Comparison of ENCODE assay signal across 14 cellular contexts in the genomic region with DNA sequence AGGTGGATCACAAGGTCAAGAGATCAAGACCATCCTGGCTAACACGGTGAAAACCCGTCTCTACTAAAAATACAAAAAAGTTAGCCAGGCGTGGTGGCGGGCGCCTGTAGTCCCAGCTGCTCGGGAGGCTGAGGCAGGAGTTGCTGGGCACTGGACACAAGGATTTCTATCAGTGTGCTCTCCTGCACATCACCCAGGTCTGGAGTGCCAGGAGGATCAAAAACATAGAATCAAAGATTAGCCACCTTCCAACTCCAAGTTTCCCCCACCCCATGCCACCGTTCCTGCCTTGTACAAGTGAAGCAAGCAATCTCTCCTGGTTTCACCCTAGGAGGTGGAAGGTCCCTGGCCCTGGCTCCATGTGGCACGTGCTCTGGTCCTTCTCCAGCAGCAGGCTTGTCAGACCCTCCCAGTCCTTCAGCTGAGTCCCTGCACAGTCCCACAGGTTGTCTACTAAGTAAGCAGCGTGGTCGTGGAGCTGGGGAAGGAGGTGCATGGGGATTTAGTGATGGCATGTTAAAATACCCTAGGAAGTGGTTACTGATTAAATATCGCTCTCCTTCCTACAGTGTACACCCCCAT. TPM values are rescaled to one million over a fixed set of nuclear protein-coding genes. Genes with fewer than 3 reads are reported as not detected.
DNase-seq lines count a peak whose midpoint lies in the region; ATAC-seq, FAIRE-seq and TF ChIP-seq lines count a peak whose summit lies in the region.
"Not testable (repeated sequence)": the region's sequence is repeated elsewhere in the genome, so short reads cannot be mapped to it uniquely, and the experiment has no call there.
"Had no signal": no experiment of that assay in that cellular context is flagged by ENCODE, and none has a peak within 500 bp of the region (broad histone marks: within the 10 kb centered on the region; RNA-seq: fewer than 3 reads in every experiment).

No MANE protein-coding gene starts in this region.

- not testable (repeated sequence) for H2BK120ac ChIP-seq in IMR-90 (ENCODE audit: low read depth, low read length)

- SMC1A ChIA-PET in GM12878 (lab: Charles Lee; ENCODE audit: uncharacterized antibody, unreplicated experiment) = not testable (repeated sequence)

- H3K9me2 ChIP-seq in PC-9 (ENCODE audit: insufficient read depth) = not testable (repeated sequence)

- H4K91ac ChIP-seq in IMR-90 (ENCODE audit: insufficient read depth, low read depth, low read length) = not testable (repeated sequence)

- not testable (repeated sequence) for H3K27me3 Mint-ChIP-seq in Caco-2 (ENCODE audit: insufficient read depth, unreplicated experiment)

- not testable (repeated sequence) for H3K56ac ChIP-seq in IMR-90 (ENCODE audit: extremely low read depth, insufficient read depth, low read length)

- FAIRE-seq in GM12878 (lab: Jason Lieb, UNC) = not testable (repeated sequence)

- not testable (repeated sequence) for DNase-seq in Caco-2; IMR-90; PC-9; GM12878 (ENCODE audit: low read depth, low spot score); mammary epithelial cell; left lobe of liver (ENCODE audit: low spot score)

- H3K4me2 ChIP-seq in IMR-90 (ENCODE audit: low read depth, low read length); PC-9; GM12878 (ENCODE audit: control insufficient read depth, insufficient read depth); mammary epithelial cell (ENCODE audit: insufficient read depth, low read depth, low read length): not testable (repeated sequence)

- not testable (repeated sequence) for H3K23ac ChIP-seq in IMR-90 (ENCODE audit: low read depth, low read length)

- POLR2A ChIA-PET in Caco-2 (lab: Charles Lee); IMR-90 (lab: Charles Lee; ENCODE audit: unreplicated experiment); PC-9 (lab: Charles Lee; ENCODE audit: unreplicated experiment); GM12878 (lab: Charles Lee): not testable (repeated sequence)

- not testable (repeated sequence) for H2AK5ac ChIP-seq in IMR-90 (ENCODE audit: low read depth, low read length)

- not testable (repeated sequence) for H3K4me1 ChIP-seq in Caco-2; IMR-90 (ENCODE audit: control insufficient read depth, insufficient read depth, low read length); PC-9 (replicated peaks; ENCODE audit: insufficient read depth); GM12878 (ENCODE audit: control insufficient read depth, insufficient read depth, low read length); mammary epithelial cell (ENCODE audit: insufficient read depth, low read length)

- H3K4me3 Mint-ChIP-seq in Caco-2 (ENCODE audit: unreplicated experiment) = not testable (repeated sequence)

- not testable (repeated sequence) for H3K9me1 ChIP-seq in IMR-90 (ENCODE audit: insufficient read depth, low read length)

- H3K14ac ChIP-seq in IMR-90 (replicated peaks; ENCODE audit: low read depth, low read length) = not testable (repeated sequence)

- not testable (repeated sequence) for H2BK5ac ChIP-seq in IMR-90 (ENCODE audit: low read depth, low read length, poor library complexity, severe bottlenecking)

- CTCF ChIA-PET in Caco-2 (lab: Charles Lee); IMR-90 (lab: Yijun Ruan, JAX); PC-9 (lab: Charles Lee); GM12878 (lab: Yijun Ruan, JAX); mammary epithelial cell (lab: Charles Lee; ENCODE audit: low non-redundant PET): not testable (repeated sequence)

- not testable (repeated sequence) for H3K4me3 ChIP-seq in Caco-2 (ENCODE audit: low read depth, low read length); IMR-90 (ENCODE audit: insufficient read depth, low read depth, low read length); PC-9; GM12878; mammary epithelial cell (replicated peaks in 1 of 3; ENCODE audit: insufficient read depth in 1 of 3, low read depth in 2 of 3, low read length in 3 of 3)

- H4K8ac ChIP-seq in IMR-90 (ENCODE audit: low read depth in 2 of 2, low read length in 2 of 2) = not testable (repeated sequence)

- intact Hi-C loops in Caco-2 (cut with micrococcal nuclease; ENCODE audit: unreplicated experiment); IMR-90 (cut with micrococcal nuclease); PC-9 (cut with micrococcal nuclease; ENCODE audit: unreplicated experiment); GM12878 (cut with micrococcal nuclease; ENCODE audit: unreplicated experiment); mammary epithelial cell (cut with micrococcal nuclease): not testable (repeated sequence)

- H4K5ac ChIP-seq in IMR-90 (ENCODE audit: low read depth, low read length) = not testable (repeated sequence)

- not testable (repeated sequence) for H3K9me3 ChIP-seq in Caco-2; IMR-90 (ENCODE audit: control insufficient read depth, insufficient read depth, low read length); PC-9 (ENCODE audit: insufficient read depth, low read depth); GM12878 (replicated peaks; ENCODE audit: control insufficient read depth, insufficient read depth, low read length); mammary epithelial cell (replicated peaks; ENCODE audit: insufficient read depth, low read length)

- H4K20me1 ChIP-seq in IMR-90 (ENCODE audit: insufficient read depth, low read length); PC-9 (ENCODE audit: insufficient read depth); GM12878 (ENCODE audit: control insufficient read depth, insufficient read depth); mammary epithelial cell (ENCODE audit: insufficient read depth, low read length): not testable (repeated sequence)

- ATAC-seq in IMR-90 (ENCODE audit: low read depth); GM12878: not testable (repeated sequence)
- ATAC-seq in left lobe of liver = peak; percentile 23

- not testable (repeated sequence) for H3K27ac Mint-ChIP-seq in Caco-2 (ENCODE audit: unreplicated experiment)

- not testable (repeated sequence) for H3K4ac ChIP-seq in IMR-90 (ENCODE audit: low read depth, low read length)

- H3K79me1 ChIP-seq in IMR-90 (ENCODE audit: low read depth in 1 of 2, low read length in 2 of 2) = not testable (repeated sequence)

- H2AK9ac ChIP-seq in IMR-90 (replicated peaks; ENCODE audit: low read depth, low read length, poor library complexity) = not testable (repeated sequence)

- not testable (repeated sequence) for TF ChIP-seq CTCF in Caco-2 (IDR thresholded peaks at IDR 0.05; ENCODE audit: insufficient read depth in 1 of 2, low read depth in 1 of 2, low read length in 1 of 2, severe bottlenecking in 1 of 2, unreplicated experiment in 1 of 2); IMR-90 (conservative IDR thresholded peaks at IDR 0.05; ENCODE audit: low read depth, low read length); PC-9 (conservative IDR thresholded peaks at IDR 0.05); GM12878 (IDR thresholded peaks at IDR 0.05 in 2 of 3, conservative IDR thresholded peaks at IDR 0.05 in 1 of 3; ENCODE audit: control insufficient read depth in 2 of 3, extremely low read depth in 1 of 3, insufficient read depth in 1 of 3, low read depth in 3 of 3, low read length in 3 of 3); mammary epithelial cell (conservative IDR thresholded peaks at IDR 0.05 in 1 of 2, IDR thresholded peaks at IDR 0.05 in 1 of 2; ENCODE audit: extremely low read depth in 1 of 2, insufficient read depth in 1 of 2, low read depth in 1 of 2, low read length in 2 of 2)

- H3K36me3 Mint-ChIP-seq in Caco-2 (ENCODE audit: insufficient read depth, unreplicated experiment) = not testable (repeated sequence)

- H3K9me3 Mint-ChIP-seq in Caco-2 (ENCODE audit: unreplicated experiment) = not testable (repeated sequence)

- not testable (repeated sequence) for H3K79me2 ChIP-seq in PC-9 (ENCODE audit: low read depth); GM12878 (ENCODE audit: control insufficient read depth, insufficient read depth, low read length); mammary epithelial cell (ENCODE audit: insufficient read depth, low read length)

- H3K4me1 Mint-ChIP-seq in Caco-2 (ENCODE audit: low read depth, unreplicated experiment) = not testable (repeated sequence)

- H3K27me3 ChIP-seq in Caco-2 (replicated peaks; ENCODE audit: control insufficient read depth, insufficient read depth, low read length); IMR-90 (ENCODE audit: control insufficient read depth, insufficient read depth, low read length); PC-9 (ENCODE audit: insufficient read depth, low read depth); GM12878 (replicated peaks in 1 of 2; ENCODE audit: control insufficient read depth in 2 of 2, insufficient read depth in 2 of 2, low read length in 1 of 2); mammary epithelial cell (ENCODE audit: insufficient read depth, low read length): not testable (repeated sequence)

- not testable (repeated sequence) for H3K18ac ChIP-seq in IMR-90 (ENCODE audit: low read depth, low read length)

- RAD21 ChIA-PET in GM12878 (lab: Charles Lee; ENCODE audit: unreplicated experiment) = not testable (repeated sequence)

- H3F3A ChIP-seq in PC-9 (ENCODE audit: insufficient read depth, low read depth) = not testable (repeated sequence)

- TF ChIP-seq RAD21 in IMR-90 (IDR thresholded peaks at IDR 0.05; ENCODE audit: low read length); GM12878 (IDR thresholded peaks at IDR 0.05; ENCODE audit: insufficient read depth, low read depth, low read length): not testable (repeated sequence)

- not testable (repeated sequence) for TF ChIP-seq EP300 in GM12878 (IDR thresholded peaks at IDR 0.05; ENCODE audit: borderline replicate concordance in 1 of 2, control insufficient read depth in 1 of 2, low read depth in 2 of 2, low read length in 2 of 2)

- not testable (repeated sequence) for H2BK15ac ChIP-seq in IMR-90 (ENCODE audit: low read depth, low read length)

- not testable (repeated sequence) for H2BK20ac ChIP-seq in IMR-90 (ENCODE audit: low read depth, low read length)

- H3K9ac ChIP-seq in IMR-90 (ENCODE audit: low read depth, low read length); GM12878 (ENCODE audit: control insufficient read depth, insufficient read depth, low read length); mammary epithelial cell (ENCODE audit: insufficient read depth, low read length): not testable (repeated sequence)

- no CpG with 5 or more reads among the region's 11 CpGs for WGBS in IMR-90 (ENCODE audit: extremely low coverage in 2 of 2, insufficient read length in 1 of 2), 2 experiments
- WGBS in GM12878 (ENCODE audit: insufficient coverage, insufficient replicate concordance, low lambda C conversion rate, missing lambda C conversion rate) = no CpG with 5 or more reads among the region's 11 CpGs
- no CpG with 5 or more reads among the region's 11 CpGs for WGBS in mammary epithelial cell (ENCODE audit: low coverage, missing lambda C conversion rate)

- not testable (repeated sequence) for H2AFZ ChIP-seq in IMR-90 (replicated peaks; ENCODE audit: low read length, poor library complexity); PC-9; GM12878 (ENCODE audit: control insufficient read depth, low read depth, low read length); mammary epithelial cell (ENCODE audit: low read depth, low read length)

- not testable (repeated sequence) for H3K36me3 ChIP-seq in Caco-2 (ENCODE audit: control insufficient read depth, insufficient read depth, low read length); IMR-90 (ENCODE audit: control insufficient read depth, insufficient read depth, low read length); PC-9 (ENCODE audit: low read depth); GM12878 (ENCODE audit: control insufficient read depth in 2 of 2, insufficient read depth in 2 of 2, low read length in 1 of 2); mammary epithelial cell (ENCODE audit: insufficient read depth, low read length)

- not testable (repeated sequence) for TF ChIP-seq POLR2A in IMR-90 (IDR thresholded peaks at IDR 0.05; ENCODE audit: low read depth, low read length); GM12878 (IDR thresholded peaks at IDR 0.05; ENCODE audit: low read depth, low read length)

- dilution Hi-C loops in IMR-90 (cut with HindIII; ENCODE audit: low sequenced_read_pairs, unreplicated experiment); mammary epithelial cell (cut with HindIII; ENCODE audit: low sequenced_read_pairs): not testable (repeated sequence)

- not testable (repeated sequence) for H3K27ac ChIP-seq in IMR-90 (ENCODE audit: insufficient read depth, low read length); PC-9; GM12878 (ENCODE audit: control insufficient read depth, insufficient read depth); mammary epithelial cell (ENCODE audit: insufficient read depth, low read depth, low read length)

- BruUV-seq in Caco-2 (replicated peaks; lab: Mats Ljungman, UMichigan) (TSS peak; percentile 4), IMR-90 (replicated peaks; lab: Mats Ljungman, UMichigan) (TSS peak; percentile 28), PC-9 (replicated peaks; lab: Mats Ljungman, UMichigan) (TSS peak; percentile 1), GM12878 (replicated peaks; lab: Mats Ljungman, UMichigan) (TSS peak; percentile 73), mammary epithelial cell (replicated peaks; lab: Mats Ljungman, UMichigan) (TSS peak; percentile 6)

- in situ Hi-C loops in IMR-90 (cut with MboI; ENCODE audit: low sequenced_read_pairs); GM12878 (cut with MboI); mammary epithelial cell (cut with MboI; ENCODE audit: low sequenced_read_pairs in 2 of 2): not testable (repeated sequence)

RNA-seq across cellular contexts. Expression of a gene that starts 28.7 kb away (rescaled TPM):
- total RNA-seq in Caco-2 (2022) = 0.39 TPM in 1 of 2 replicates, not detected in the other
- not detected in 2 replicates for total RNA-seq in IMR-90 (2012; rRNA removed)
- 0.11 and 0.17 TPM in 2 replicates for polyA plus RNA-seq in IMR-90 (2012; rRNA removed)
- 0.03 and 0.04 TPM in 2 replicates for polyA plus RNA-seq in IMR-90 (2012; cell fraction: cytosol; rRNA removed)
- polyA plus RNA-seq in IMR-90 (2012; cell fraction: nucleus; rRNA removed; ENCODE audit: low replicate concordance) = 0.52 and 0.57 TPM in 2 replicates
- 1.2 and 2.6 TPM in 2 replicates for total RNA-seq in PC-9 (2021)
- total RNA-seq in GM12878 (2013; cell fraction: nucleolus; rRNA removed) = 0.93 and 2.3 TPM in 2 replicates
- 0.11 TPM in 1 of 2 replicates, not detected in the other for total RNA-seq in GM12878 (2014; rRNA removed)
- not detected in 2 replicates for total RNA-seq in GM12878 (2014; rRNA removed; fragmentation: Illumina TruSeq; extraction: Trizol)
- total RNA-seq in GM12878 (2021) = 0.31 TPM in 1 of 2 replicates, not detected in the other
- polyA plus RNA-seq in GM12878 (2011; ENCODE audit: low read depth) = not detected
- 0.10 and 0.24 TPM in 2 replicates for polyA plus RNA-seq in GM12878 (2011; rRNA removed)
- polyA plus RNA-seq in GM12878 (2011; cell fraction: cytosol; rRNA removed) = not detected in 2 replicates
- polyA plus RNA-seq in GM12878 (2011; cell fraction: nucleus; rRNA removed) = 0.79 and 0.88 TPM in 2 replicates
- polyA plus RNA-seq in GM12878 (2012) = 0.37 TPM in 1 of 2 replicates, not detected in the other
- polyA plus RNA-seq in GM12878 (2014; fragmentation: Illumina TruSeq; extraction: Trizol) = not detected in 2 replicates
- polyA plus RNA-seq in GM12878 (2014; fragmentation: Nextera tagmentation; extraction: Ambion mirVana) = not detected
- polyA plus RNA-seq in GM12878 (2014; rRNA removed) = 0.19 TPM in 1 of 2 replicates, not detected in the other
- polyA plus RNA-seq in GM12878 (2016; fragmentation: Nextera tagmentation; extraction: Ambion mirVana) = under 1 TPM; 0.11 to 0.48 TPM
- not detected in 2 replicates for polyA minus RNA-seq in GM12878 (2011; rRNA and poly(A)+ RNA removed)
- not detected in 2 replicates for polyA minus RNA-seq in GM12878 (2011; cell fraction: cytosol; rRNA and poly(A)+ RNA removed)
- polyA minus RNA-seq in GM12878 (2011; cell fraction: nucleus; rRNA and poly(A)+ RNA removed) = not detected in 2 replicates
- under 1 TPM in 1 of 2 donors, not detected in 1; 0.50 TPM for total RNA-seq in mammary epithelial cell
- 0.03 TPM for polyA plus RNA-seq in mammary epithelial cell
- not detected for polyA minus RNA-seq in mammary epithelial cell
- total RNA-seq in left lobe of liver = 0.78 TPM
- total RNA-seq: A172, GM23248, H7 had no signal
- polyA plus RNA-seq: CD14-positive monocyte; CD8-positive, alpha-beta memory T cell; GM23248; H1 had no signal

RNA-seq across cellular contexts. Expression of a gene that starts 31.6 kb away (rescaled TPM):
- total RNA-seq in Caco-2 (2022) (not detected in 2 replicates), IMR-90 (2012; rRNA removed) (not detected in 2 replicates), PC-9 (2021) (not detected in 2 replicates), GM12878 (2014; rRNA removed) (not detected in 2 replicates), GM12878 (2014; rRNA removed; fragmentation: Illumina TruSeq; extraction: Trizol) (not detected in 2 replicates), GM12878 (2021) (not detected in 2 replicates), mammary epithelial cell (not detected), left lobe of liver (not detected)
- polyA plus RNA-seq in IMR-90 (2012; rRNA removed) (not detected in 2 replicates), GM12878 (2011; rRNA removed) (not detected in 2 replicates), GM12878 (2014; fragmentation: Illumina TruSeq; extraction: Trizol) (not detected in 2 replicates), GM12878 (2014; fragmentation: Nextera tagmentation; extraction: Ambion mirVana) (under 1 TPM in 1 of 2 experiments, not detected in 1; 0.11 TPM), GM12878 (2014; rRNA removed) (0.04 TPM in 1 of 2 replicates, not detected in the other), GM12878 (2016; fragmentation: Nextera tagmentation; extraction: Ambion mirVana) (under 1 TPM; 0.58 to 0.83 TPM), mammary epithelial cell (not detected)
- not detected in 2 replicates for polyA plus RNA-seq in IMR-90 (2012; cell fraction: cytosol; rRNA removed)
- 0.09 and 0.33 TPM in 2 replicates for polyA plus RNA-seq in IMR-90 (2012; cell fraction: nucleus; rRNA removed; ENCODE audit: low replicate concordance)
- not detected in 2 replicates for total RNA-seq in GM12878 (2013; cell fraction: nucleolus; rRNA removed)
- polyA plus RNA-seq in GM12878 (2011; ENCODE audit: low read depth) = 0.17 TPM
- polyA plus RNA-seq in GM12878 (2011; cell fraction: cytosol; rRNA removed) = not detected in 2 replicates
- polyA plus RNA-seq in GM12878 (2011; cell fraction: nucleus; rRNA removed) = not detected in 2 replicates
- 0.14 and 0.27 TPM in 2 replicates for polyA plus RNA-seq in GM12878 (2012)
- polyA minus RNA-seq in GM12878 (2011; rRNA and poly(A)+ RNA removed) = not detected in 2 replicates
- not detected in 2 replicates for polyA minus RNA-seq in GM12878 (2011; cell fraction: cytosol; rRNA and poly(A)+ RNA removed)
- polyA minus RNA-seq in GM12878 (2011; cell fraction: nucleus; rRNA and poly(A)+ RNA removed) = not detected in 2 replicates
- polyA minus RNA-seq in mammary epithelial cell = not detected
- total RNA-seq: A172; Calu3; CD4-positive, alpha-beta T cell; CD8-positive, alpha-beta memory T cell; GM23248; H1; H7 had no signal
- polyA plus RNA-seq: CD14-positive monocyte, H1 had no signal

RNA-seq across cellular contexts. Expression of a gene that starts 59.7 kb away (rescaled TPM):
- total RNA-seq in Caco-2 (2022) (not detected in 2 replicates), IMR-90 (2012; rRNA removed) (not detected in 2 replicates), PC-9 (2021) (not detected in 2 replicates), GM12878 (2014; rRNA removed) (not detected in 2 replicates), GM12878 (2014; rRNA removed; fragmentation: Illumina TruSeq; extraction: Trizol) (not detected in 2 replicates), GM12878 (2021) (not detected in 2 replicates), mammary epithelial cell (under 1 TPM in 1 of 2 donors, not detected in 1; 0.17 TPM), left lobe of liver (not detected)
- polyA plus RNA-seq in IMR-90 (2012; rRNA removed) (not detected in 2 replicates), GM12878 (2011; rRNA removed) (not detected in 2 replicates), GM12878 (2014; fragmentation: Illumina TruSeq; extraction: Trizol) (not detected in 2 replicates), GM12878 (2014; fragmentation: Nextera tagmentation; extraction: Ambion mirVana) (under 1 TPM; 0.09 to 0.61 TPM), GM12878 (2014; rRNA removed) (0.04 TPM in 1 of 2 replicates, not detected in the other), GM12878 (2016; fragmentation: Nextera tagmentation; extraction: Ambion mirVana) (1 to 10 TPM; 1.8 TPM), mammary epithelial cell (not detected)
- not detected in 2 replicates for polyA plus RNA-seq in IMR-90 (2012; cell fraction: cytosol; rRNA removed)
- polyA plus RNA-seq in IMR-90 (2012; cell fraction: nucleus; rRNA removed; ENCODE audit: low replicate concordance) = 0.09 and 0.33 TPM in 2 replicates
- total RNA-seq in GM12878 (2013; cell fraction: nucleolus; rRNA removed) = 0.27 TPM in 1 of 2 replicates, not detected in the other
- 0.38 TPM for polyA plus RNA-seq in GM12878 (2011; ENCODE audit: low read depth)
- not detected in 2 replicates for polyA plus RNA-seq in GM12878 (2011; cell fraction: cytosol; rRNA removed)
- not detected in 2 replicates for polyA plus RNA-seq in GM12878 (2011; cell fraction: nucleus; rRNA removed)
- 0.27 and 0.32 TPM in 2 replicates for polyA plus RNA-seq in GM12878 (2012)
- not detected in 2 replicates for polyA minus RNA-seq in GM12878 (2011; rRNA and poly(A)+ RNA removed)
- not detected in 2 replicates for polyA minus RNA-seq in GM12878 (2011; cell fraction: cytosol; rRNA and poly(A)+ RNA removed)
- polyA minus RNA-seq in GM12878 (2011; cell fraction: nucleus; rRNA and poly(A)+ RNA removed) = not detected in 2 replicates
- polyA minus RNA-seq in mammary epithelial cell = not detected
- total RNA-seq: A172; Calu3; CD4-positive, alpha-beta T cell; CD8-positive, alpha-beta memory T cell; GM23248; H1; H7 had no signal
- polyA plus RNA-seq: CD14-positive monocyte, H1 had no signal
